In genomic region chr1:64410217-64410616, GRCh38 we compare ENCODE assay signal across 26 cellular contexts. TPM values are rescaled to one million over a fixed set of nuclear protein-coding genes. Genes with fewer than 3 reads are reported as not detected.
A peak's percentile ranks its signal among the peaks of the same experiment; 100 is the strongest.
DNase-seq lines count a peak whose midpoint lies in the region; ATAC-seq, FAIRE-seq and TF ChIP-seq lines count a peak whose summit lies in the region.
"Had no signal": no experiment of that assay in that cellular context is flagged by ENCODE, and none has a peak within 500 bp of the region (broad histone marks: within the 10 kb centered on the region; RNA-seq: fewer than 3 reads in every experiment).

No MANE protein-coding gene starts in this region.

- H3K27ac ChIP-seq in HEK293 (ENCODE audit: extremely low read depth, low read depth, low read length) (no peak overlapping the region), pancreas (no peak overlapping the region)
- H3K27ac ChIP-seq: BLaER1 had no signal

- intact Hi-C loops in pancreas (cut with DNase I): no loop called here

- POLR2A ChIA-PET in HEK293 (lab: Yijun Ruan, JAX): no interaction called here

- DNase-seq in pancreas (no peak), NCI-H2081 treated with DMSO at 0.1 percent for 48 hours (lab: John Stamatoyannopoulos, UW) (no peak), NCI-H82 treated with DMSO at 0.1 percent for 48 hours (lab: John Stamatoyannopoulos, UW; ENCODE audit: unreplicated experiment) (no peak), HCEC 1CT (no peak)
- DNase-seq: 8988T; ACHN; BE2C; C1 segment of cervical spinal cord; CD4-positive, alpha-beta memory T cell; CD4-positive, CD25-positive, alpha-beta regulatory T cell; CD8-positive, alpha-beta memory T cell; COR-L47; DMS 273 treated with DMSO at 0.1 percent for 48 hours; DMS153; DMS53; DMS79; DND-41; EL; GF-D8 had no signal

- peak; percentile 59 for FAIRE-seq in endometrium (lab: Jason Lieb, UNC)
- peak; percentile 69 for FAIRE-seq in pancreas (lab: Jason Lieb, UNC)
- FAIRE-seq: GM12891, GM19239 had no signal

- CTCF ChIA-PET in HEK293 (lab: Yijun Ruan, JAX): interaction anchor here (0.6 kb wide), 1 partner anchor 158 kb away, joined by 3 read pairs; no protein-coding TSS in a partner anchor

- H3K36me3 ChIP-seq in HEK293 (ENCODE audit: control insufficient read depth in 2 of 2, insufficient read depth in 1 of 2, low read length in 2 of 2) (no peaks in the 10 kb centered on the region), pancreas (no peaks in the 10 kb centered on the region)
- H3K36me3 ChIP-seq: BE2C, BLaER1 had no signal

- ATAC-seq in pancreas (no peak), GM21528 (IDR thresholded peaks at IDR 0.05; ENCODE audit: low FRiP score, unreplicated experiment) (no peak)

- H3K4me3 ChIP-seq in HEK293 (ENCODE audit: low read depth, low read length) (no peak overlapping the region), pancreas (no peak overlapping the region)
- H3K4me3 ChIP-seq: BLaER1 had no signal

- WGBS in pancreas, 2 donors: 93 to 100% methylated on average over 1 of the region's 1 CpG

- H3K4me1 ChIP-seq in HEK293 (ENCODE audit: control insufficient read depth, insufficient read depth, low read length) (no peaks in the 10 kb centered on the region), pancreas (no peaks in the 10 kb centered on the region)
- H3K4me1 ChIP-seq: BE2C, BLaER1 had no signal

- no peaks in the 10 kb centered on the region for H3K27me3 ChIP-seq in pancreas
- H3K27me3 ChIP-seq: BE2C, BLaER1 had no signal

- TF ChIP-seq CTCF in HEK293 (tag by site-specific recombination; IDR thresholded peaks at IDR 0.05) (no peak), pancreas (IDR thresholded peaks at IDR 0.05) (no peak)

- no peaks in the 10 kb centered on the region for H3K9me3 ChIP-seq in HEK293 (ENCODE audit: control insufficient read depth, insufficient read depth, low read depth, low read length)
- no peaks in the 10 kb centered on the region for H3K9me3 ChIP-seq in pancreas
- H3K9me3 ChIP-seq: BE2C had no signal

TF ChIP-seq in HEK293, 187 proteins besides CTCF, POLR2A, EP300 and RAD21:
- TF ChIP-seq ZNF37A (tag by site-specific recombination; IDR thresholded peaks at IDR 0.05): no peak
- TF ChIP-seq OSR2 (tag by site-specific recombination; IDR thresholded peaks at IDR 0.05): peak; percentile 19; the same call in 1 of the 2 replicates
- no peak for TF ChIP-seq ZNF114 (tag by site-specific recombination; IDR thresholded peaks at IDR 0.05)
- no peak for TF ChIP-seq ZNF132 (tag by site-specific recombination; IDR thresholded peaks at IDR 0.05; ENCODE audit: borderline replicate concordance)
- no peak for TF ChIP-seq ZNF791 (tag by site-specific recombination; IDR thresholded peaks at IDR 0.05)
- TF ChIP-seq ZNF155 (tag by site-specific recombination; IDR thresholded peaks at IDR 0.05): no peak
- no peak for TF ChIP-seq ZNF624 (tag by site-specific recombination; IDR thresholded peaks at IDR 0.05)
- no peak for TF ChIP-seq ZNF544 (tag by site-specific recombination; IDR thresholded peaks at IDR 0.05)
- no peak for TF ChIP-seq ZNF529 (tag by site-specific recombination; IDR thresholded peaks at IDR 0.05; ENCODE audit: insufficient replicate concordance)
- no peak for TF ChIP-seq ZNF776 (tag by site-specific recombination; IDR thresholded peaks at IDR 0.05; ENCODE audit: borderline replicate concordance)
- no peak for TF ChIP-seq MZF1 (tag by site-specific recombination; IDR thresholded peaks at IDR 0.05; ENCODE audit: borderline replicate concordance)
- TF ChIP-seq SP3 (tag by site-specific recombination; IDR thresholded peaks at IDR 0.05): no peak
- TF ChIP-seq ZNF707 (tag by site-specific recombination; IDR thresholded peaks at IDR 0.05): no peak
- TF ChIP-seq ZNF629 (tag by site-specific recombination; IDR thresholded peaks at IDR 0.05): no peak
- no peak for TF ChIP-seq ZNF398 (tag by site-specific recombination; IDR thresholded peaks at IDR 0.05)
- TF ChIP-seq ZNF843 (tag by site-specific recombination; IDR thresholded peaks at IDR 0.05): peak; percentile 15; the same call in 1 of the 2 replicates
- no peak for TF ChIP-seq BCL11A (tag by site-specific recombination; IDR thresholded peaks at IDR 0.05; ENCODE audit: low read depth)
- no peak for TF ChIP-seq ZSCAN23 (tag by site-specific recombination; IDR thresholded peaks at IDR 0.05)

RNA-seq across cellular contexts. Expression of gene CACHD1, which starts 59.7 kb away (rescaled TPM):
- total RNA-seq in pancreas: 1 to 10 TPM; 4.0 to 7.1 (median 5.5) TPM
- 1 to 10 TPM; 2.9 to 3.0 TPM for polyA plus RNA-seq in pancreas
- polyA plus RNA-seq: CD14-positive monocyte; CD4-positive, alpha-beta memory T cell; CD8-positive, alpha-beta memory T cell had no signal
